In genomic region chr3:184311633-184312032, GRCh38 we compare ENCODE assay signal across 23 cellular contexts. TPM values are rescaled to one million over a fixed set of nuclear protein-coding genes. Genes with fewer than 3 reads are reported as not detected.
"Had no signal": no experiment of that assay in that cellular context is flagged by ENCODE, and none has a peak within 500 bp of the region (broad histone marks: within the 10 kb centered on the region; RNA-seq: fewer than 3 reads in every experiment).

No MANE protein-coding gene starts in this region.

- H3K27ac Mint-ChIP-seq: activated naive CD8-positive, alpha-beta T cell treated with anti-CD3 and anti-CD28 coated beads for 36 hours; activated T-cell treated with anti-CD3 and anti-CD28 coated beads, Interleukin-2, amount 50 U/mL, for 24 hours; T-cell had no signal

- ATAC-seq: effector memory CD8-positive, alpha-beta T cell; naive thymus-derived CD4-positive, alpha-beta T cell; T-cell; upper lobe of right lung had no signal

- DNase-seq: activated CD8-positive, alpha-beta memory T cell treated with anti-CD3 and anti-CD28 coated beads for 24 hours; activated CD8-positive, alpha-beta memory T cell treated with anti-CD3 and anti-CD28 coated beads, Interleukin-2, amount 50 U/mL, for 4 hours; activated naive CD4-positive, alpha-beta T cell treated with Interleukin-2 at 50 U/mL for 16 hours; activated naive CD8-positive, alpha-beta T cell treated with anti-CD3 and anti-CD28 coated beads for 36 hours; activated T-cell treated with anti-CD3 and anti-CD28 coated beads, Interleukin-2, amount 50 U/mL, for 24 hours; amniotic stem cell; colonic mucosa; dorsolateral prefrontal cortex; effector memory CD8-positive, alpha-beta T cell; glutamatergic neuron; hippocampal formation; left ventricle myocardium inferior; naive thymus-derived CD4-positive, alpha-beta T cell; nucleus accumbens; stimulated activated CD4-positive, alpha-beta T cell treated with anti-CD3 and anti-CD28 coated beads, Interleukin-2, amount 100 ng/mL, for 48 hours; stimulated activated CD8-positive, alpha-beta memory T cell treated with anti-CD3 and anti-CD28 coated beads, Interleukin-4, amount 100 ng/mL, for 48 hours; stimulated activated naive CD4-positive, alpha-beta T cell treated with Interleukin-2 at 50 U/mL for 16 hours; T-cell; upper lobe of right lung had no signal

- H3K4me3 Mint-ChIP-seq: activated naive CD8-positive, alpha-beta T cell treated with anti-CD3 and anti-CD28 coated beads for 36 hours; activated T-cell treated with anti-CD3 and anti-CD28 coated beads, Interleukin-2, amount 50 U/mL, for 24 hours; effector memory CD8-positive, alpha-beta T cell; T-cell had no signal

- H3K27me3 Mint-ChIP-seq: activated naive CD8-positive, alpha-beta T cell treated with anti-CD3 and anti-CD28 coated beads for 36 hours; activated T-cell treated with anti-CD3 and anti-CD28 coated beads, Interleukin-2, amount 50 U/mL, for 24 hours; effector memory CD8-positive, alpha-beta T cell; naive thymus-derived CD4-positive, alpha-beta T cell; T-cell had no signal

- H3K9me3 Mint-ChIP-seq: activated naive CD8-positive, alpha-beta T cell treated with anti-CD3 and anti-CD28 coated beads for 36 hours; activated T-cell treated with anti-CD3 and anti-CD28 coated beads, Interleukin-2, amount 50 U/mL, for 24 hours; effector memory CD8-positive, alpha-beta T cell; naive thymus-derived CD4-positive, alpha-beta T cell; T-cell had no signal

RNA-seq across cellular contexts. Expression of gene ECE2, which starts 35.8 kb away (rescaled TPM):
- total RNA-seq: activated naive CD8-positive, alpha-beta T cell treated with anti-CD3 and anti-CD28 coated beads for 36 hours; bronchial epithelial cell; endothelial cell of umbilical vein; left ventricle myocardium inferior; lung microvascular endothelial cell; naive thymus-derived CD4-positive, alpha-beta T cell; renal cortical epithelial cell; T-cell; upper lobe of right lung had no signal
